ENCODE assay signal across 1 cellular context in the genomic region with DNA sequence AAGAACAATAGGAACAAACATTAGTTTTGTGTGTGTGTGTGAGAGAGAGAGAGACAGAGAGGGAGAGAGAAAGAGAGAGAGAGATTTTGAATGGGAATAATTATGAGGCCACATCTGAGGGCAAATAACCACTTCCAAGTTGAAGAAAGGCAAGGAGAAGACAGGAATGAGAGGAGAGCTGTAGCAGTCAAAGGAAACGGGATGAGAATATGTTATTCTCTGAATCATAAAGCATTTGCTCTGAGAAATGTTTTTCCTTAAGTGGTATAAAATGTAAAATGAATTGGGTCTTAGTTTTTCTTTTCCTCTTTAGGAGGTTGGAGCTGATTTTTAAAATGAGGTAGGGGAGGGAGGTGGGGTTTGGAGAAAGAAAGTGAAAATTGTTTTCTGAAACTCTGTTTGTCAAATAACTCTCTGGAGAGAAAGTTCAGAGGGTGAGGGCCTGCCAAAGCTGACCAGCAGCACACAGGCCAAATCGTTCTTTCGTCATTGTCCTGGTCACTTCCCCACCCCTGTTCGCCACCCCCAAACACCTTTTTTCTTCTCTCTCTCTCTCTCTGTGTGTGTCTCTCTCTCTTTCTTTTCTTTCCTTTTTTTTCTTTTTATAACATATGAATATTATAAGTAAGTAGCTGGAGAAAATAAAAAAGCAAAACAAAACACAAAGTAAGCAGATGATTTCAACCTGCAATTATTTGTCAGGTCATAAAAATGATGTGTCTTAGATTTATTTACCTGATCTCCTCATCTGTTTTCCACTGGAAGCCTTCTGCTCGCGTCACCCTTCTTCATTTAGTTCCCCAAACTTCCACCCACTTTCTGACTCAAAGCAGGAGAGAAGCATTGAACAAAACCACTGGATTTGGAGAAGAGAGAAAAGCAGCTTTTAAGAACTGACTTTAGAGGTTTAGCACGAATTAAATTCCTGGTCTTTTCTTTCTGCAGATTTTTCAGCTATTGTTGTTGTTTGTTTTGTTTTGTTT.
TF ChIP-seq lines count a peak whose summit lies in the region.

No MANE protein-coding gene starts in this region.

TF ChIP-seq in WTC11, 78 proteins besides CTCF, POLR2A, EP300 and RAD21 (continued from another document):
- TF ChIP-seq, protein P1, sequence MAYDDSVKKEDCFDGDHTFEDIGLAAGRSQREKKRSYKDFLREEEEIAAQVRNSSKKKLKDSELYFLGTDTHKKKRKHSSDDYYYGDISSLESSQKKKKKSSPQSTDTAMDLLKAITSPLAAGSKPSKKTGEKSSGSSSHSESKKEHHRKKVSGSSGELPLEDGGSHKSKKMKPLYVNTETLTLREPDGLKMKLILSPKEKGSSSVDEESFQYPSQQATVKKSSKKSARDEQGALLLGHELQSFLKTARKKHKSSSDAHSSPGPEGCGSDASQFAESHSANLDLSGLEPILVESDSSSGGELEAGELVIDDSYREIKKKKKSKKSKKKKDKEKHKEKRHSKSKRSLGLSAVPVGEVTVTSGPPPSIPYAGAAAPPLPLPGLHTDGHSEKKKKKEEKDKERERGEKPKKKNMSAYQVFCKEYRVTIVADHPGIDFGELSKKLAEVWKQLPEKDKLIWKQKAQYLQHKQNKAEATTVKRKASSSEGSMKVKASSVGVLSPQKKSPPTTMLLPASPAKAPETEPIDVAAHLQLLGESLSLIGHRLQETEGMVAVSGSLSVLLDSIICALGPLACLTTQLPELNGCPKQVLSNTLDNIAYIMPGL (CRISPR knock-in tag; IDR thresholded peaks at IDR 0.05), result no peak
- TF ChIP-seq ETV6 (CRISPR knock-in tag; IDR thresholded peaks at IDR 0.05) (no peak), ZNF396 (CRISPR knock-in tag; IDR thresholded peaks at IDR 0.05; ENCODE audit: borderline replicate concordance) (no peak)
- TF ChIP-seq, protein P2, sequence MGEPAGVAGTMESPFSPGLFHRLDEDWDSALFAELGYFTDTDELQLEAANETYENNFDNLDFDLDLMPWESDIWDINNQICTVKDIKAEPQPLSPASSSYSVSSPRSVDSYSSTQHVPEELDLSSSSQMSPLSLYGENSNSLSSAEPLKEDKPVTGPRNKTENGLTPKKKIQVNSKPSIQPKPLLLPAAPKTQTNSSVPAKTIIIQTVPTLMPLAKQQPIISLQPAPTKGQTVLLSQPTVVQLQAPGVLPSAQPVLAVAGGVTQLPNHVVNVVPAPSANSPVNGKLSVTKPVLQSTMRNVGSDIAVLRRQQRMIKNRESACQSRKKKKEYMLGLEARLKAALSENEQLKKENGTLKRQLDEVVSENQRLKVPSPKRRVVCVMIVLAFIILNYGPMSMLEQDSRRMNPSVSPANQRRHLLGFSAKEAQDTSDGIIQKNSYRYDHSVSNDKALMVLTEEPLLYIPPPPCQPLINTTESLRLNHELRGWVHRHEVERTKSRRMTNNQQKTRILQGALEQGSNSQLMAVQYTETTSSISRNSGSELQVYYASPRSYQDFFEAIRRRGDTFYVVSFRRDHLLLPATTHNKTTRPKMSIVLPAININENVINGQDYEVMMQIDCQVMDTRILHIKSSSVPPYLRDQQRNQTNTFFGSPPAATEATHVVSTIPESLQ (CRISPR knock-in tag; IDR thresholded peaks at IDR 0.05), result no peak
